In genomic region chr16:30893744-30894539, GRCh38 we compare ENCODE assay signal across 8 cellular contexts. TPM values are rescaled to one million over a fixed set of nuclear protein-coding genes. Genes with fewer than 3 reads are reported as not detected.
A peak's percentile ranks its signal among the peaks of the same experiment; 100 is the strongest.
DNase-seq lines count a peak whose midpoint lies in the region; ATAC-seq and TF ChIP-seq lines count a peak whose summit lies in the region.

Gene BCL7C, minus strand, starts transcription at chr16:30894077. Its CDS starts 133 bp downstream, at chr16:30893944.

- H3K27ac Mint-ChIP-seq in naive thymus-derived CD4-positive, alpha-beta T cell = peak within 1 kb of the TSS; percentile 80 to 94 (median 91)
- H3K27ac Mint-ChIP-seq in stimulated activated naive B cell treated with anti-CD40 and anti-IgM and Interleukin-4, amounts not matched to agents 10 μg/mL and 1 μg/mL and 100 μg/mL, for 72 hours = peak within 1 kb of the TSS; percentile 88

- peaks cover 8% of the 10 kb centered on the region for H3K36me3 ChIP-seq in HUES6 (ENCODE audit: control insufficient read depth, insufficient read depth, low read length)
- H3K36me3 ChIP-seq in Peyer's patch = peaks cover 0 to 29% (median 0%) of the 10 kb centered on the region in 3 donors
- H3K36me3 ChIP-seq in naive thymus-derived CD4-positive, alpha-beta T cell (ENCODE audit: control insufficient read depth in 2 of 3, insufficient read depth in 3 of 3, low read length in 3 of 3) = peaks cover 0 to 16% (median under 1%) of the 10 kb centered on the region in 3 experiments

- no peaks in the 10 kb centered on the region for H3K27me3 Mint-ChIP-seq in naive thymus-derived CD4-positive, alpha-beta T cell
- no peaks in the 10 kb centered on the region for H3K27me3 Mint-ChIP-seq in stimulated activated naive B cell treated with anti-CD40 and anti-IgM and Interleukin-4, amounts not matched to agents 10 μg/mL and 1 μg/mL and 100 μg/mL, for 72 hours

- H3K4me1 Mint-ChIP-seq in naive thymus-derived CD4-positive, alpha-beta T cell = peaks cover 26 to 60% (median 48%) of the 10 kb centered on the region in 7 donors
- peaks cover 32 to 51% of the 10 kb centered on the region in 2 donors for H3K4me1 Mint-ChIP-seq in stimulated activated naive B cell treated with anti-CD40 and anti-IgM and Interleukin-4, amounts not matched to agents 10 μg/mL and 1 μg/mL and 100 μg/mL, for 72 hours

- peak in 1 of 2 donors; percentile 71 for TF ChIP-seq POLR2A in Peyer's patch (IDR thresholded peaks at IDR 0.05)

- TF ChIP-seq CTCF in Peyer's patch (IDR thresholded peaks at IDR 0.05) = peak in 5 of 6 experiments; percentile 38 to 72 (median 58)

- intact Hi-C loops in naive thymus-derived CD4-positive, alpha-beta T cell (cut with micrococcal nuclease) = loop anchor here in 1 of 2 donors (1.0 to 2.0 kb wide), 4 partner anchors 8 to 565 kb away; partner anchors contain the start of gene ARMC5

- CTCF ChIA-PET in naive thymus-derived CD4-positive, alpha-beta T cell (lab: Charles Lee) = interaction anchor here (0.6 to 1.5 kb wide), 4 partner anchors 8 to 846 kb away, joined by 3 to 4 read pairs (median 4); no protein-coding TSS in a partner anchor

- POLR2A ChIA-PET in naive thymus-derived CD4-positive, alpha-beta T cell (lab: Charles Lee) = interaction anchor here (0.5 to 3.7 kb wide), 3 partner anchors 8 to 363 kb away, joined by 3 to 38 read pairs (median 15); no protein-coding TSS in a partner anchor

- no peaks in the 10 kb centered on the region for H3K9me3 ChIP-seq in HUES6 (ENCODE audit: control insufficient read depth, insufficient read depth, low read depth, low read length)
- no peaks in the 10 kb centered on the region for H3K9me3 ChIP-seq in Peyer's patch
- H3K9me3 ChIP-seq in naive thymus-derived CD4-positive, alpha-beta T cell (ENCODE audit: control insufficient read depth in 2 of 3, low read length in 3 of 3) = no peaks in the 10 kb centered on the region

- peaks cover 0 to 12% (median 4%) of the 10 kb centered on the region in 5 donors for H3K36me3 Mint-ChIP-seq in naive thymus-derived CD4-positive, alpha-beta T cell
- H3K36me3 Mint-ChIP-seq in stimulated activated naive B cell treated with anti-CD40 and anti-IgM and Interleukin-4, amounts not matched to agents 10 μg/mL and 1 μg/mL and 100 μg/mL, for 72 hours = peaks cover 15 to 25% of the 10 kb centered on the region in 2 donors

- H3K9me3 Mint-ChIP-seq in naive thymus-derived CD4-positive, alpha-beta T cell = no peaks in the 10 kb centered on the region
- no peaks in the 10 kb centered on the region for H3K9me3 Mint-ChIP-seq in stimulated activated naive B cell treated with anti-CD40 and anti-IgM and Interleukin-4, amounts not matched to agents 10 μg/mL and 1 μg/mL and 100 μg/mL, for 72 hours

- H3K9ac ChIP-seq in HUES6 (ENCODE audit: low read length) = peak within 1 kb of the TSS; percentile 94

- H3K4me1 ChIP-seq in HUES6 (ENCODE audit: control insufficient read depth, insufficient read depth, low read length) (peaks cover 27% of the 10 kb centered on the region), Peyer's patch (peaks cover 5 to 29% (median 13%) of the 10 kb centered on the region in 4 donors)
- H3K4me1 ChIP-seq in naive thymus-derived CD4-positive, alpha-beta T cell (ENCODE audit: control insufficient read depth in 2 of 2, insufficient read depth in 2 of 2, low read length in 2 of 2) = peaks cover 25 to 34% of the 10 kb centered on the region in 2 donors

- no peak within 1 kb of the TSS; the same call in 1 of the 2 replicates for H3K27ac ChIP-seq in HUES6 (ENCODE audit: low read depth, low read length)
- peak within 1 kb of the TSS; percentile 81 to 96 (median 86) for H3K27ac ChIP-seq in Peyer's patch
- peak within 1 kb of the TSS; percentile 82 for H3K27ac ChIP-seq in naive thymus-derived CD4-positive, alpha-beta T cell (ENCODE audit: low read depth, low read length)

- ATAC-seq in GM21390 (IDR thresholded peaks at IDR 0.05; ENCODE audit: unreplicated experiment) = peak; percentile 66
- ATAC-seq in naive thymus-derived CD4-positive, alpha-beta T cell = peak; percentile 85
- peak; percentile 79 to 81 for ATAC-seq in stimulated activated naive B cell treated with anti-CD40 and anti-IgM and Interleukin-4, amounts not matched to agents 10 μg/mL and 1 μg/mL and 100 μg/mL, for 72 hours (replicated peaks)

- H3K27me3 ChIP-seq in HUES6 (ENCODE audit: control insufficient read depth, insufficient read depth, low read length) (peaks cover 12% of the 10 kb centered on the region; the same call in 1 of the 2 replicates), Peyer's patch (no peaks in the 10 kb centered on the region)
- H3K27me3 ChIP-seq in naive thymus-derived CD4-positive, alpha-beta T cell (ENCODE audit: control insufficient read depth in 2 of 2, insufficient read depth in 2 of 2, low read length in 2 of 2) = no peaks in the 10 kb centered on the region

- H3K4me3 ChIP-seq in HUES6 (ENCODE audit: low read depth, low read length) (peak within 1 kb of the TSS; percentile 87), Peyer's patch (peak within 1 kb of the TSS; percentile 66 to 93 (median 79))
- H3K4me3 ChIP-seq in naive thymus-derived CD4-positive, alpha-beta T cell (ENCODE audit: low read length) = peak within 1 kb of the TSS; percentile 82

- peak within 1 kb of the TSS; percentile 84 to 96 (median 90) for H3K4me3 Mint-ChIP-seq in naive thymus-derived CD4-positive, alpha-beta T cell
- H3K4me3 Mint-ChIP-seq in stimulated activated naive B cell treated with anti-CD40 and anti-IgM and Interleukin-4, amounts not matched to agents 10 μg/mL and 1 μg/mL and 100 μg/mL, for 72 hours = peak within 1 kb of the TSS; percentile 91 to 95

- DNase-seq in DMS114 treated with DMSO at 0.1 percent for 48 hours (lab: John Stamatoyannopoulos, UW; ENCODE audit: unreplicated experiment) (peak; percentile 84), Peyer's patch (peak; percentile 89 to 97 (median 96)), activated T-helper 1 cell treated with Interleukin-2 at 50 U/mL for 16 hours (ENCODE audit: low read depth) (peak; percentile 71), fibroblast of gingiva (ENCODE audit: low read depth) (peak; percentile 92)
- DNase-seq in naive thymus-derived CD4-positive, alpha-beta T cell = peak; percentile 48 to 96 (median 61)
- DNase-seq in stimulated activated naive B cell treated with anti-CD40 and anti-IgM and Interleukin-4, amounts not matched to agents 10 μg/mL and 1 μg/mL and 100 μg/mL, for 72 hours = peak; percentile 88

RNA-seq across cellular contexts. Expression of gene BCL7C, which starts in this region (rescaled TPM):
- total RNA-seq in Peyer's patch = 10 to 100 TPM; 12.1 to 23.9 (median 17.8) TPM
- 10 to 100 TPM; 17.2 to 23.7 (median 22.7) TPM for total RNA-seq in naive thymus-derived CD4-positive, alpha-beta T cell
- 10 to 100 TPM; 28.4 to 31.4 TPM for polyA plus RNA-seq in naive thymus-derived CD4-positive, alpha-beta T cell
